ENCODE assay signal across 10 cellular contexts in genomic region chr10:72333111-72334012, GRCh38. TPM values are rescaled to one million over a fixed set of nuclear protein-coding genes. Genes with fewer than 3 reads are reported as not detected.
DNase-seq lines count a peak whose midpoint lies in the region; ATAC-seq, FAIRE-seq and TF ChIP-seq lines count a peak whose summit lies in the region.
"Had no signal": no experiment of that assay in that cellular context is flagged by ENCODE, and none has a peak within 500 bp of the region (broad histone marks: within the 10 kb centered on the region; RNA-seq: fewer than 3 reads in every experiment).

No MANE protein-coding gene starts in this region.

- in situ Hi-C loops in HAP-1 (cut with MboI; ENCODE audit: low sequenced_read_pairs) = loop anchor here (10.0 to 25.0 kb wide), 2 partner anchors 421 to 1019 kb away; partner anchors contain the start of gene SLC29A3

- H3K9me2 ChIP-seq in neural cell (ENCODE audit: insufficient read depth, low read length) = no peaks in the 10 kb centered on the region

- H3K27me3 ChIP-seq in dorsolateral prefrontal cortex (no peaks in the 10 kb centered on the region), neural cell (ENCODE audit: insufficient read depth, low read depth, low read length) (no peaks in the 10 kb centered on the region), HAP-1 (ENCODE audit: low read depth) (no peaks in the 10 kb centered on the region)

- H4K20me1 ChIP-seq in neural cell (ENCODE audit: insufficient read depth) = no peaks in the 10 kb centered on the region

- no peak for ATAC-seq in A549

- no peaks in the 10 kb centered on the region for H3K9me3 ChIP-seq in A549
- H3K9me3 ChIP-seq in neural cell (ENCODE audit: low read length) = no peaks in the 10 kb centered on the region
- no peaks in the 10 kb centered on the region for H3K9me3 ChIP-seq in HAP-1

- H3F3A ChIP-seq in neural cell (ENCODE audit: insufficient read depth, low read length, poor library complexity, severe bottlenecking) = no peaks in the 10 kb centered on the region

- DNase-seq in A549 (ENCODE audit: low read depth in 1 of 2, low spot score in 1 of 2) = no peak
- DNase-seq in NB4 (ENCODE audit: low read depth) = no peak
- peak in 1 of 10 donors; percentile 50 for DNase-seq in dorsolateral prefrontal cortex
- no peak for DNase-seq in HAP-1 (ENCODE audit: low spot score in 2 of 2)
- no peak for DNase-seq in NCI-H524 (lab: John Stamatoyannopoulos, UW)
- DNase-seq in putamen (ENCODE audit: low spot score) = no peak
- DNase-seq in 8988T = no peak
- DNase-seq: EL, GM23248 had no signal

- no peak overlapping the region for H2AFZ ChIP-seq in neural cell (ENCODE audit: low read depth, low read length)
- H2AFZ ChIP-seq: GM23248 had no signal

- H3K79me2 ChIP-seq in neural cell (replicated peaks; ENCODE audit: insufficient read depth, low read length) = no peaks in the 10 kb centered on the region

- H3K9ac ChIP-seq in neural cell (ENCODE audit: low read length) = peak overlapping the region; percentile 79
- H3K9ac ChIP-seq: GM23248 had no signal

- peaks cover 5% of the 10 kb centered on the region for H3K36me3 ChIP-seq in neural cell (ENCODE audit: insufficient read depth, low read length)
- H3K36me3 ChIP-seq in HAP-1 (replicated peaks) = peaks cover 40% of the 10 kb centered on the region

- peak overlapping the region; percentile 12 to 77; a peak in 3 of 6 replicates for H3K27ac ChIP-seq in A549
- peak overlapping the region; percentile 71 to 99 (median 95) for H3K27ac ChIP-seq in dorsolateral prefrontal cortex
- H3K27ac ChIP-seq in neural cell (ENCODE audit: low read length) = peak overlapping the region; percentile 98
- H3K27ac ChIP-seq: GM23248 had no signal

- WGBS in A549 (ENCODE audit: missing lambda C conversion rate) = 92% methylated on average over 18 of the region's 19 CpGs

- H3K4me3 ChIP-seq in A549 (no peak overlapping the region), NB4 (ENCODE audit: low read depth, low read length) (peak overlapping the region; percentile 55), dorsolateral prefrontal cortex (no peak overlapping the region), neural cell (ENCODE audit: low read length) (peak overlapping the region; percentile 40), HAP-1 (no peak overlapping the region)
- H3K4me3 ChIP-seq: GM23248 had no signal

- TF ChIP-seq EP300 in A549 (IDR thresholded peaks at IDR 0.05) (no peak), neural cell (conservative IDR thresholded peaks at IDR 0.05; ENCODE audit: poor library complexity, severe bottlenecking) (no peak)

- TF ChIP-seq RAD21 in A549 (conservative IDR thresholded peaks at IDR 0.05 in 1 of 2, IDR thresholded peaks at IDR 0.05 in 1 of 2) = no peak
- no peak for TF ChIP-seq RAD21 in neural cell (conservative IDR thresholded peaks at IDR 0.05)

- no peak for TF ChIP-seq CTCF in A549 (IDR thresholded peaks at IDR 0.05)
- no peak for TF ChIP-seq CTCF in NB4 (IDR thresholded peaks at IDR 0.05; ENCODE audit: low read depth, low read length)
- TF ChIP-seq CTCF in dorsolateral prefrontal cortex (IDR thresholded peaks at IDR 0.05 in 54 of 56, conservative IDR thresholded peaks at IDR 0.05 in 2 of 56; ENCODE audit: low read depth in 1 of 56, partially characterized antibody in 56 of 56) = peak in 1 of 56 donors; percentile 12
- TF ChIP-seq CTCF in neural cell (IDR thresholded peaks at IDR 0.05; ENCODE audit: poor library complexity, severe bottlenecking) = no peak

- TF ChIP-seq POLR2A in A549 (IDR thresholded peaks at IDR 0.05; ENCODE audit: low read length) = no peak
- TF ChIP-seq POLR2A in NB4 (IDR thresholded peaks at IDR 0.05; ENCODE audit: extremely low read depth, insufficient read length) = no peak

- H3K4me1 ChIP-seq in A549 (peaks cover 77% of the 10 kb centered on the region), HAP-1 (peaks cover 8% of the 10 kb centered on the region)

- intact Hi-C loops in dorsolateral prefrontal cortex (cut with DNase I) = loop anchor here (5.0 to 10.0 kb wide), 3 partner anchors 76 to 1019 kb away; partner anchors contain the start of genes CHST3 (in 1 of the 2) and SLC29A3 (in 1 of the 2)

- H3K4me2 ChIP-seq in A549 (no peak overlapping the region), neural cell (ENCODE audit: low read length) (peak overlapping the region; percentile 48)

- POLR2A ChIA-PET in A549 (lab: Yijun Ruan, JAX) = interaction anchor here (0.6 to 2.7 kb wide), 5 partner anchors 37 to 1325 kb away, joined by 3 to 16 read pairs (median 3); partner anchors contain the start of gene DDIT4

- FAIRE-seq in A549 (lab: Jason Lieb, UNC) = no peak

- CTCF ChIA-PET in A549 (lab: Yijun Ruan, JAX) = interaction anchor here (0.7 to 7.4 kb wide), 9 partner anchors 57 to 437 kb away, joined by 3 to 79 read pairs (median 5); partner anchors contain the start of gene DDIT4

TF ChIP-seq in A549, 52 proteins besides CTCF, POLR2A, EP300 and RAD21:
- TF ChIP-seq CEBPB (IDR thresholded peaks at IDR 0.05) = no peak
- TF ChIP-seq, protein P1, sequence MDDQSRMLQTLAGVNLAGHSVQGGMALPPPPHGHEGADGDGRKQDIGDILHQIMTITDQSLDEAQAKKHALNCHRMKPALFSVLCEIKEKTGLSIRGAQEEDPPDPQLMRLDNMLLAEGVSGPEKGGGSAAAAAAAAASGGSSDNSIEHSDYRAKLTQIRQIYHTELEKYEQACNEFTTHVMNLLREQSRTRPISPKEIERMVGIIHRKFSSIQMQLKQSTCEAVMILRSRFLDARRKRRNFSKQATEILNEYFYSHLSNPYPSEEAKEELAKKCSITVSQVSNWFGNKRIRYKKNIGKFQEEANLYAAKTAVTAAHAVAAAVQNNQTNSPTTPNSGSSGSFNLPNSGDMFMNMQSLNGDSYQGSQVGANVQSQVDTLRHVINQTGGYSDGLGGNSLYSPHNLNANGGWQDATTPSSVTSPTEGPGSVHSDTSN (IDR thresholded peaks at IDR 0.05) = no peak
- TF ChIP-seq MAFK (IDR thresholded peaks at IDR 0.05; ENCODE audit: partially characterized antibody) = no peak
- no peak for TF ChIP-seq NFE2L2 (conservative IDR thresholded peaks at IDR 0.05; ENCODE audit: low read length)
- TF ChIP-seq HEYL (CRISPR knock-in tag; IDR thresholded peaks at IDR 0.05) = no peak
- no peak for TF ChIP-seq RFX5 (IDR thresholded peaks at IDR 0.05)
TF ChIP-seq in A549: peak in this region for 0.

TF ChIP-seq in neural cell, 6 proteins besides CTCF, POLR2A, EP300 and RAD21:
- TF ChIP-seq TAF1 (IDR thresholded peaks at IDR 0.05; ENCODE audit: low read depth) (no peak), POLR2AphosphoS5 (IDR thresholded peaks at IDR 0.05) (no peak), REST (IDR thresholded peaks at IDR 0.05; ENCODE audit: borderline replicate concordance) (no peak), SMC3 (conservative IDR thresholded peaks at IDR 0.05; ENCODE audit: poor library complexity) (no peak), EZH2 (IDR thresholded peaks at IDR 0.05; ENCODE audit: borderline replicate concordance, insufficient read depth, low read length, poor library complexity, severe bottlenecking) (no peak), MXI1 (conservative IDR thresholded peaks at IDR 0.05; ENCODE audit: poor library complexity, severe bottlenecking) (no peak)

RNA-seq across cellular contexts. Expression of gene DNAJB12, which starts 21.4 kb away (rescaled TPM):
- polyA plus RNA-seq in A549 (2011; rRNA removed) (21.5 and 24.4 TPM in 2 replicates), A549 (2017; fragmentation: RNase III; extraction: RNeasy Plus Mini Kit Qiagen cat#74134 plus additional on column Dnase treatment) (26.1 to 28.5 TPM (median 26.7 TPM) in 3 replicates), neural cell (20.1 and 24.5 TPM in 2 replicates)
- polyA plus RNA-seq in A549 (2012; cell fraction: cytosol; rRNA removed) = 26.6 and 31.3 TPM in 2 replicates
- 46.2 and 51.4 TPM in 2 replicates for polyA plus RNA-seq in A549 (2012; cell fraction: nucleus; rRNA removed)
- 31.6 and 32.2 TPM in 2 replicates for polyA minus RNA-seq in A549 (2011; rRNA and poly(A)+ RNA removed)
- 10 to 100 TPM; 25.5 to 44.3 (median 34.1) TPM for total RNA-seq in dorsolateral prefrontal cortex
- 27.1 and 29.0 TPM in 2 replicates for polyA minus RNA-seq in neural cell

RNA-seq across cellular contexts. Expression of gene DDIT4, which starts 59.6 kb away (rescaled TPM):
- 329 and 392 TPM in 2 replicates for polyA plus RNA-seq in A549 (2011; rRNA removed)
- 189 and 275 TPM in 2 replicates for polyA plus RNA-seq in A549 (2012; cell fraction: cytosol; rRNA removed)
- 368 and 387 TPM in 2 replicates for polyA plus RNA-seq in A549 (2012; cell fraction: nucleus; rRNA removed)
- polyA plus RNA-seq in A549 (2017; fragmentation: RNase III; extraction: RNeasy Plus Mini Kit Qiagen cat#74134 plus additional on column Dnase treatment) = 188 to 239 TPM (median 238 TPM) in 3 replicates
- polyA minus RNA-seq in A549 (2011; rRNA and poly(A)+ RNA removed) = 299 and 339 TPM in 2 replicates
- 100 to 1,000 TPM in 73 of 120 experiments, 10 to 100 TPM in 47; 33.5 to 407 (median 111) TPM for total RNA-seq in dorsolateral prefrontal cortex
- polyA plus RNA-seq in neural cell = 29.7 and 29.9 TPM in 2 replicates
- 39.1 and 52.6 TPM in 2 replicates for polyA minus RNA-seq in neural cell

Comparison
In these comparisons a context has a peak if more than half of its experiments do, and no peak if none do; other contexts are left out.
1. H3K27ac ChIP-seq: peak in every context shown above with its lines; median percentile 98 in neural cell; 95 in dorsolateral prefrontal cortex; 44 in A549.
2. H3K4me3 ChIP-seq: peak in NB4 (single experiment) and neural cell (single experiment); none in A549 (single experiment), dorsolateral prefrontal cortex (0 of 59) and HAP-1 (single experiment).